ENCODE assay signal across 6 cellular contexts in genomic region chr10:101000602-101000991, GRCh38. TPM values are rescaled to one million over a fixed set of nuclear protein-coding genes. Genes with fewer than 3 reads are reported as not detected.
A peak's percentile ranks its signal among the peaks of the same experiment; 100 is the strongest.
DNase-seq lines count a peak whose midpoint lies in the region; TF ChIP-seq lines count a peak whose summit lies in the region.

No MANE protein-coding gene starts in this region.

- H3K9me3 ChIP-seq in testis (no peaks in the 10 kb centered on the region), Karpas-422 (ENCODE audit: low read length) (no peaks in the 10 kb centered on the region)

- no peak for TF ChIP-seq POLR2A in testis (IDR thresholded peaks at IDR 0.05)

- H3K27me3 Mint-ChIP-seq in activated CD4-positive, alpha-beta T cell treated with anti-CD3 and anti-CD28 coated beads, Interleukin-2, amount 10 ng/mL, durations not matched to agents 7 days and 5 days = peaks cover 2% of the 10 kb centered on the region
- H3K27me3 Mint-ChIP-seq in glutamatergic neuron (ENCODE audit: unreplicated experiment) = peaks cover 11% of the 10 kb centered on the region

- H3K27me3 ChIP-seq in testis (no peaks in the 10 kb centered on the region), Karpas-422 (ENCODE audit: low read length) (no peaks in the 10 kb centered on the region)

- POLR2A ChIA-PET in activated CD4-positive, alpha-beta T cell treated with anti-CD3 and anti-CD28 coated beads, Interleukin-2, amount 10 ng/mL, durations not matched to agents 7 days and 5 days (lab: Charles Lee) = no interaction called here

- no peak overlapping the region for H2AFZ ChIP-seq in Karpas-422 (ENCODE audit: low read length)

- H3K36me3 Mint-ChIP-seq in activated CD4-positive, alpha-beta T cell treated with anti-CD3 and anti-CD28 coated beads, Interleukin-2, amount 10 ng/mL, durations not matched to agents 7 days and 5 days (ENCODE audit: low read depth) = peaks cover 2% of the 10 kb centered on the region
- H3K36me3 Mint-ChIP-seq in glutamatergic neuron (ENCODE audit: unreplicated experiment) = no peaks in the 10 kb centered on the region

- H4K20me1 ChIP-seq in Karpas-422 (ENCODE audit: insufficient read depth, low read depth, low read length) = no peaks in the 10 kb centered on the region

- peaks cover 35% of the 10 kb centered on the region for H3K4me1 ChIP-seq in testis
- H3K4me1 ChIP-seq in Karpas-422 (ENCODE audit: low read length) = peaks cover 21% of the 10 kb centered on the region

- no peaks in the 10 kb centered on the region for H3K9me3 Mint-ChIP-seq in activated CD4-positive, alpha-beta T cell treated with anti-CD3 and anti-CD28 coated beads, Interleukin-2, amount 10 ng/mL, durations not matched to agents 7 days and 5 days
- peaks cover 12% of the 10 kb centered on the region for H3K9me3 Mint-ChIP-seq in glutamatergic neuron (ENCODE audit: unreplicated experiment)

- H3K4me1 Mint-ChIP-seq in activated CD4-positive, alpha-beta T cell treated with anti-CD3 and anti-CD28 coated beads, Interleukin-2, amount 10 ng/mL, durations not matched to agents 7 days and 5 days = peaks cover 23% of the 10 kb centered on the region
- H3K4me1 Mint-ChIP-seq in glutamatergic neuron (ENCODE audit: low read depth, unreplicated experiment) = peaks cover 13% of the 10 kb centered on the region

- H3K27ac Mint-ChIP-seq in activated CD4-positive, alpha-beta T cell treated with anti-CD3 and anti-CD28 coated beads, Interleukin-2, amount 10 ng/mL, durations not matched to agents 7 days and 5 days = peak overlapping the region; percentile 62
- peak overlapping the region; percentile 77 for H3K27ac Mint-ChIP-seq in glutamatergic neuron (ENCODE audit: unreplicated experiment)

- H3K9ac ChIP-seq in Karpas-422 (ENCODE audit: low read length) = no peak overlapping the region

- DNase-seq in activated CD4-positive, alpha-beta T cell treated with anti-CD3 and anti-CD28 coated beads, Interleukin-2, amount 10 ng/mL, durations not matched to agents 7 days and 5 days = no peak
- DNase-seq in activated CD4-positive, alpha-beta T cell treated with anti-CD3 and anti-CD28 coated beads, Interleukin-2, amount 50 U/mL, for 1 hour = no peak
- DNase-seq in glutamatergic neuron = no peak
- no peak for DNase-seq in testis
- DNase-seq in Karpas-422 = no peak
- no peak for DNase-seq in COLO829 (ENCODE audit: low spot score)

- 7 to 22% methylated on average over 6 to 7 of the region's 7 CpGs for WGBS in testis, 2 donors

- H3K4me3 Mint-ChIP-seq in activated CD4-positive, alpha-beta T cell treated with anti-CD3 and anti-CD28 coated beads, Interleukin-2, amount 10 ng/mL, durations not matched to agents 7 days and 5 days = peak overlapping the region; percentile 54
- peak overlapping the region; percentile 89 for H3K4me3 Mint-ChIP-seq in glutamatergic neuron (ENCODE audit: unreplicated experiment)

- H3K36me3 ChIP-seq in testis (ENCODE audit: low read depth, missing control alignments) (no peaks in the 10 kb centered on the region), Karpas-422 (ENCODE audit: insufficient read depth, low read length) (0 out of 2 replicates have a peak, but pooled peaks cover 3% of the 10 kb centered on the region)

- peaks cover 12% of the 10 kb centered on the region for H3K79me2 ChIP-seq in Karpas-422 (ENCODE audit: low read length)

- no peak for TF ChIP-seq CTCF in glutamatergic neuron (IDR thresholded peaks at IDR 0.05; ENCODE audit: partially characterized antibody, unreplicated experiment)
- no peak for TF ChIP-seq CTCF in testis (IDR thresholded peaks at IDR 0.05)

- H3K4me3 ChIP-seq in testis (peak overlapping the region; percentile 76 to 97), Karpas-422 (ENCODE audit: low read length) (no peak overlapping the region)

- no peak overlapping the region for H3K4me2 ChIP-seq in Karpas-422 (ENCODE audit: low read depth, low read length, poor library complexity, severe bottlenecking)

- peak overlapping the region; percentile 96 to 99 for H3K27ac ChIP-seq in testis
- H3K27ac ChIP-seq in Karpas-422 (ENCODE audit: low read length) = no peak overlapping the region

- CTCF ChIA-PET in activated CD4-positive, alpha-beta T cell treated with anti-CD3 and anti-CD28 coated beads, Interleukin-2, amount 10 ng/mL, durations not matched to agents 7 days and 5 days (lab: Charles Lee) = interaction anchor here (12.7 kb wide), 1 partner anchor 16 kb away, joined by 111 read pairs; no protein-coding TSS in a partner anchor

- no peaks in the 10 kb centered on the region for H3K9me2 ChIP-seq in Karpas-422 (replicated peaks; ENCODE audit: insufficient read depth, low read length)

- intact Hi-C loops in testis (cut with DNase I; ENCODE audit: low total_unique reads) = no loop called here

RNA-seq across cellular contexts. Expression of gene LZTS2, which starts 1.0 kb away (rescaled TPM):
- total RNA-seq in activated CD4-positive, alpha-beta T cell treated with anti-CD3 and anti-CD28 coated beads, Interleukin-2, amount 10 ng/mL, durations not matched to agents 7 days and 5 days = 10 to 100 TPM; 17.5 to 18.8 TPM
- total RNA-seq in glutamatergic neuron (ENCODE audit: unreplicated experiment) = 56.7 TPM
- total RNA-seq in testis = 100 to 1,000 TPM; 133 to 158 TPM
- 65.9 TPM for polyA plus RNA-seq in testis (ENCODE audit: insufficient read depth, low read depth, low replicate concordance)
- total RNA-seq in Karpas-422 (2014; rRNA removed; shearing (Covaris generic); ENCODE audit: low replicate concordance) = 11.3 and 23.9 TPM in 2 replicates

RNA-seq across cellular contexts. Expression of gene TWNK, which starts 13.3 kb away (rescaled TPM):
- total RNA-seq in activated CD4-positive, alpha-beta T cell treated with anti-CD3 and anti-CD28 coated beads, Interleukin-2, amount 10 ng/mL, durations not matched to agents 7 days and 5 days = 10 to 100 TPM in 1 of 2 experiments, 1 to 10 TPM in 1; 9.9 to 11.6 TPM
- total RNA-seq in glutamatergic neuron (ENCODE audit: unreplicated experiment) = 10.1 TPM
- 10 to 100 TPM; 24.4 to 31.1 TPM for total RNA-seq in testis
- 26.4 TPM for polyA plus RNA-seq in testis (ENCODE audit: insufficient read depth, low read depth, low replicate concordance)
- total RNA-seq in Karpas-422 (2014; rRNA removed; shearing (Covaris generic); ENCODE audit: low replicate concordance) = 14.5 and 17.0 TPM in 2 replicates

RNA-seq across cellular contexts. Expression of gene MRPL43, which starts 13.3 kb away (rescaled TPM):
- total RNA-seq in activated CD4-positive, alpha-beta T cell treated with anti-CD3 and anti-CD28 coated beads, Interleukin-2, amount 10 ng/mL, durations not matched to agents 7 days and 5 days = 10 to 100 TPM; 55.9 to 57.0 TPM
- 58.2 TPM for total RNA-seq in glutamatergic neuron (ENCODE audit: unreplicated experiment)
- total RNA-seq in testis = 100 to 1,000 TPM; 123 to 124 TPM
- polyA plus RNA-seq in testis (ENCODE audit: insufficient read depth, low read depth, low replicate concordance) = 199 TPM
- total RNA-seq in Karpas-422 (2014; rRNA removed; shearing (Covaris generic); ENCODE audit: low replicate concordance) = 86.3 and 93.9 TPM in 2 replicates

RNA-seq across cellular contexts. Expression of gene PDZD7, which starts 30.3 kb away (rescaled TPM):
- under 1 TPM; 0.65 to 0.74 TPM for total RNA-seq in activated CD4-positive, alpha-beta T cell treated with anti-CD3 and anti-CD28 coated beads, Interleukin-2, amount 10 ng/mL, durations not matched to agents 7 days and 5 days
- total RNA-seq in glutamatergic neuron (ENCODE audit: unreplicated experiment) = 1.5 TPM
- total RNA-seq in testis = 1 to 10 TPM; 2.2 to 3.5 TPM
- 1.6 TPM for polyA plus RNA-seq in testis (ENCODE audit: insufficient read depth, low read depth, low replicate concordance)
- 2.6 and 3.0 TPM in 2 replicates for total RNA-seq in Karpas-422 (2014; rRNA removed; shearing (Covaris generic); ENCODE audit: low replicate concordance)

RNA-seq across cellular contexts. Expression of gene SFXN3, which starts 30.4 kb away (rescaled TPM):
- 10 to 100 TPM; 39.5 to 43.5 TPM for total RNA-seq in activated CD4-positive, alpha-beta T cell treated with anti-CD3 and anti-CD28 coated beads, Interleukin-2, amount 10 ng/mL, durations not matched to agents 7 days and 5 days
- 5.2 TPM for total RNA-seq in glutamatergic neuron (ENCODE audit: unreplicated experiment)
- total RNA-seq in testis = 100 to 1,000 TPM in 1 of 2 donors, 10 to 100 TPM in 1; 70.7 to 125 TPM
- polyA plus RNA-seq in testis (ENCODE audit: insufficient read depth, low read depth, low replicate concordance) = 38.5 TPM
- 8.5 and 13.6 TPM in 2 replicates for total RNA-seq in Karpas-422 (2014; rRNA removed; shearing (Covaris generic); ENCODE audit: low replicate concordance)
